ENCODE assay signal across 19 cellular contexts in genomic region chr9:115595951-115596742, GRCh38.
DNase-seq lines count a peak whose midpoint lies in the region; ATAC-seq and TF ChIP-seq lines count a peak whose summit lies in the region.
"Had no signal": no experiment of that assay in that cellular context is flagged by ENCODE, and none has a peak within 500 bp of the region (broad histone marks: within the 10 kb centered on the region; RNA-seq: fewer than 3 reads in every experiment).

No MANE protein-coding gene starts in this region.

- H3K9ac ChIP-seq in HUES48 (ENCODE audit: low read depth, low read length), result no peak overlapping the region

- H3K36me3 ChIP-seq in ACC112 (ENCODE audit: insufficient read depth, low read length) (no peaks in the 10 kb centered on the region; the same call in 1 of the 2 replicates), HUES48 (ENCODE audit: control insufficient read depth, insufficient read depth, low read length) (no peaks in the 10 kb centered on the region), psoas muscle (ENCODE audit: insufficient read depth in 1 of 2, low read depth in 1 of 2) (no peaks in the 10 kb centered on the region)
- H3K36me3 ChIP-seq: HAP-1 had no signal

- DNase-seq in brain pericyte (ENCODE audit: low read depth, low spot score) (peak; percentile 83), myocyte (ENCODE audit: low read depth) (peak; percentile 76), NCI-H82 treated with DMSO at 0.1 percent for 48 hours (lab: John Stamatoyannopoulos, UW; ENCODE audit: unreplicated experiment) (no peak), psoas muscle (no peak)
- no peak for DNase-seq in stimulated activated naive B cell treated with anti-CD40 and anti-IgM and Interleukin-4, amounts not matched to agents 10 μg/mL and 1 μg/mL and 100 μg/mL, for 72 hours
- DNase-seq: activated CD4-positive, alpha-beta T cell treated with anti-CD3 and anti-CD28 coated beads for 36 hours; C1 segment of cervical spinal cord; KBM-7; NCI-H2171 treated with DMSO at 0.1 percent for 48 hours; occipital lobe; SHP77 treated with DMSO at 0.1 percent for 48 hours; stimulated activated CD4-positive, alpha-beta T cell treated with anti-CD3 and anti-CD28 coated beads, Interleukin-4, amount 100 ng/mL, for 4 hours; substantia nigra had no signal

- H3K9me3 Mint-ChIP-seq in stimulated activated naive B cell treated with anti-CD40 and anti-IgM and Interleukin-4, amounts not matched to agents 10 μg/mL and 1 μg/mL and 100 μg/mL, for 72 hours, result no peaks in the 10 kb centered on the region
- H3K9me3 Mint-ChIP-seq: activated T-helper 17 cell treated with anti-CD3 and anti-CD28 coated beads, Interleukin-2, amount 50 U/mL, for 72 hours had no signal

- H3K36me3 Mint-ChIP-seq in stimulated activated naive B cell treated with anti-CD40 and anti-IgM and Interleukin-4, amounts not matched to agents 10 μg/mL and 1 μg/mL and 100 μg/mL, for 72 hours, result no peaks in the 10 kb centered on the region

- WGBS in psoas muscle, 3 donors, result 24 to 31% (median 28%) methylated on average over 11 of the region's 11 CpGs

- peak overlapping the region; percentile 75 for H3K4me3 ChIP-seq in ACC112 (ENCODE audit: low read depth, low read length)
- peak overlapping the region; percentile 5; the same call in 1 of the 2 replicates for H3K4me3 ChIP-seq in HUES48 (ENCODE audit: low read depth, low read length)
- H3K4me3 ChIP-seq in psoas muscle, result no peak overlapping the region
- H3K4me3 ChIP-seq: HAP-1 had no signal

- no peak overlapping the region for H3K27ac Mint-ChIP-seq in stimulated activated naive B cell treated with anti-CD40 and anti-IgM and Interleukin-4, amounts not matched to agents 10 μg/mL and 1 μg/mL and 100 μg/mL, for 72 hours
- H3K27ac Mint-ChIP-seq: activated CD4-positive, alpha-beta T cell treated with anti-CD3 and anti-CD28 coated beads for 36 hours; activated T-helper 17 cell treated with anti-CD3 and anti-CD28 coated beads, Interleukin-2, amount 50 U/mL, for 72 hours had no signal

- no peak for TF ChIP-seq CTCF in psoas muscle (IDR thresholded peaks at IDR 0.05)

- H3K27ac ChIP-seq in ACC112 (ENCODE audit: low read depth, low read length) (peak overlapping the region; percentile 98), HUES48 (ENCODE audit: low read depth, low read length) (no peak overlapping the region), psoas muscle (no peak overlapping the region)

- H3K4me1 Mint-ChIP-seq in stimulated activated naive B cell treated with anti-CD40 and anti-IgM and Interleukin-4, amounts not matched to agents 10 μg/mL and 1 μg/mL and 100 μg/mL, for 72 hours, result no peaks in the 10 kb centered on the region
- H3K4me1 Mint-ChIP-seq: activated CD4-positive, alpha-beta T cell treated with anti-CD3 and anti-CD28 coated beads for 36 hours; activated T-helper 17 cell treated with anti-CD3 and anti-CD28 coated beads, Interleukin-2, amount 50 U/mL, for 72 hours had no signal

- H3K27me3 Mint-ChIP-seq in stimulated activated naive B cell treated with anti-CD40 and anti-IgM and Interleukin-4, amounts not matched to agents 10 μg/mL and 1 μg/mL and 100 μg/mL, for 72 hours, result peaks cover 12 to 18% of the 10 kb centered on the region in 2 donors

- H3K79me2 ChIP-seq in ACC112 (ENCODE audit: control insufficient read depth, insufficient read depth, low read length, unreplicated experiment), result peaks cover 12% of the 10 kb centered on the region

- H3K4me1 ChIP-seq in ACC112 (ENCODE audit: control insufficient read depth, insufficient read depth, low read length, unreplicated experiment) (peaks cover 73% of the 10 kb centered on the region), HUES48 (ENCODE audit: control insufficient read depth, insufficient read depth, low read length) (peaks cover 25% of the 10 kb centered on the region), psoas muscle (no peaks in the 10 kb centered on the region)
- H3K4me1 ChIP-seq: HAP-1 had no signal

- H3K27me3 ChIP-seq in ACC112 (ENCODE audit: insufficient read depth, low read length) (no peaks in the 10 kb centered on the region), HUES48 (ENCODE audit: control insufficient read depth, insufficient read depth, low read length) (no peaks in the 10 kb centered on the region), psoas muscle (ENCODE audit: insufficient read depth in 3 of 3, low read length in 2 of 3) (peaks cover 0 to 8% (median 2%) of the 10 kb centered on the region in 3 donors)

- H3K4me3 Mint-ChIP-seq in stimulated activated naive B cell treated with anti-CD40 and anti-IgM and Interleukin-4, amounts not matched to agents 10 μg/mL and 1 μg/mL and 100 μg/mL, for 72 hours, result no peak overlapping the region
- H3K4me3 Mint-ChIP-seq: activated CD4-positive, alpha-beta T cell treated with anti-CD3 and anti-CD28 coated beads for 36 hours; activated T-helper 17 cell treated with anti-CD3 and anti-CD28 coated beads, Interleukin-2, amount 50 U/mL, for 72 hours had no signal

- H3K9me3 ChIP-seq in HUES48 (ENCODE audit: control insufficient read depth, insufficient read depth, low read length) (no peaks in the 10 kb centered on the region), psoas muscle (no peaks in the 10 kb centered on the region)
- H3K9me3 ChIP-seq: HAP-1 had no signal

- no peak overlapping the region for H2AFZ ChIP-seq in ACC112 (ENCODE audit: low read length, unreplicated experiment)

- no peak for ATAC-seq in GM21529 (IDR thresholded peaks at IDR 0.05; ENCODE audit: unreplicated experiment)
- ATAC-seq in stimulated activated naive B cell treated with anti-CD40 and anti-IgM and Interleukin-4, amounts not matched to agents 10 μg/mL and 1 μg/mL and 100 μg/mL, for 72 hours (replicated peaks), result no peak
- ATAC-seq in psoas muscle, result no peak
- ATAC-seq: activated CD4-positive, alpha-beta T cell treated with anti-CD3 and anti-CD28 coated beads for 36 hours; activated T-helper 17 cell treated with anti-CD3 and anti-CD28 coated beads, Interleukin-2, amount 50 U/mL, for 72 hours; left lobe of liver had no signal

- intact Hi-C loops in psoas muscle (cut with DNase I), result loop anchor here in 1 of 2 donors (10.0 kb wide), 1 partner anchor 559 kb away; the partner anchor contains the start of gene PAPPA

Comparison
In these comparisons a context has a peak if more than half of its experiments do, and no peak if none do; other contexts are left out.
1. DNase-seq: peak in brain pericyte (single experiment) and myocyte (single experiment); none in stimulated activated naive B cell treated with anti-CD40 and anti-IgM and Interleukin-4, amounts not matched to agents 10 μg/mL and 1 μg/mL and 100 μg/mL, for 72 hours (single experiment), NCI-H82 treated with DMSO at 0.1 percent for 48 hours (single experiment) and psoas muscle (0 of 2).